Comparison of ENCODE assay signal across 1 cellular context in the genomic region with DNA sequence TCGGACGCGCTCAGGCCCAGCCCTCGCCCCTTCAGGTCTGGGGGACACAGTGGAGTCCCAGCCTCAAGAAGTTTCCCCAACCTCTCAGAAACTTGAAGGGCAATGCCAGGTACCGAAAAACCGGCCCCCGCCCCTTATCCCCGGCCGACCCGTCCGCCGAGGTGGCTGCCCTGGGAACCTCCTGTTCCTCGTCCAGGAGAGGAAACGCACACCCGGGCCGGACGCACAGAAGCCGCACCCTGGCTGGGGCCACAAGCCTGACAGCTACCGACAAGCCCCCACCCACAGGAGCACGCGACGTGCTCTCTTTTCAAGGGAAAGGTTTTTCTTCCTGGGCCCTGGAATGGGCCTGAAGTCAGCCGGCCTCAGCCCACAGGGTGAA.
TF ChIP-seq lines count a peak whose summit lies in the region.

No MANE protein-coding gene starts in this region.

TF ChIP-seq in WTC11, 78 proteins besides CTCF, POLR2A, EP300 and RAD21 (continued from another document):
- no peak for TF ChIP-seq ZSCAN18 (CRISPR knock-in tag; IDR thresholded peaks at IDR 0.05)
- TF ChIP-seq, protein P1, sequence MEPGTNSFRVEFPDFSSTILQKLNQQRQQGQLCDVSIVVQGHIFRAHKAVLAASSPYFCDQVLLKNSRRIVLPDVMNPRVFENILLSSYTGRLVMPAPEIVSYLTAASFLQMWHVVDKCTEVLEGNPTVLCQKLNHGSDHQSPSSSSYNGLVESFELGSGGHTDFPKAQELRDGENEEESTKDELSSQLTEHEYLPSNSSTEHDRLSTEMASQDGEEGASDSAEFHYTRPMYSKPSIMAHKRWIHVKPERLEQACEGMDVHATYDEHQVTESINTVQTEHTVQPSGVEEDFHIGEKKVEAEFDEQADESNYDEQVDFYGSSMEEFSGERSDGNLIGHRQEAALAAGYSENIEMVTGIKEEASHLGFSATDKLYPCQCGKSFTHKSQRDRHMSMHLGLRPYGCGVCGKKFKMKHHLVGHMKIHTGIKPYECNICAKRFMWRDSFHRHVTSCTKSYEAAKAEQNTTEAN (CRISPR knock-in tag; IDR thresholded peaks at IDR 0.05): no peak
